In genomic region chr11:93963072-93963471, GRCh38 we compare ENCODE assay signal across 27 cellular contexts.
"Had no signal": no experiment of that assay in that cellular context is flagged by ENCODE, and none has a peak within 500 bp of the region (broad histone marks: within the 10 kb centered on the region; RNA-seq: fewer than 3 reads in every experiment).

No MANE protein-coding gene starts in this region.

- H3K36me3 ChIP-seq: neural progenitor cell, pancreas, right lobe of liver, sigmoid colon, suprapubic skin, tibial nerve, upper lobe of left lung, vagina had no signal

- H3K9me3 ChIP-seq: pancreas, psoas muscle, right lobe of liver, sigmoid colon, suprapubic skin, testis, tibial nerve, upper lobe of left lung, vagina had no signal

- H3K9me3 Mint-ChIP-seq: nephron; neural progenitor cell; stimulated activated memory B cell treated with anti-CD40 and anti-IgM and Interleukin-4, amounts not matched to agents 10 μg/mL and 1 μg/mL and 100 μg/mL, for 72 hours; stimulated activated naive CD8-positive, alpha-beta T cell treated with anti-CD3 and anti-CD28 coated beads, Interleukin-15, amount 100 ng/mL, for 72 hours had no signal

- H3K27me3 ChIP-seq: neural progenitor cell, pancreas, right lobe of liver, sigmoid colon, suprapubic skin, testis, tibial nerve, upper lobe of left lung, vagina had no signal

- H3K27ac ChIP-seq: neural progenitor cell, pancreas, psoas muscle, right lobe of liver, sigmoid colon, suprapubic skin, testis, tibial nerve, upper lobe of left lung, vagina had no signal

- H3K4me1 ChIP-seq: neural progenitor cell, pancreas, psoas muscle, right lobe of liver, sigmoid colon, suprapubic skin, testis, tibial nerve, vagina had no signal

- ATAC-seq: naive thymus-derived CD4-positive, alpha-beta T cell; natural killer cell; pancreas; psoas muscle; right cardiac atrium; right lobe of liver; stimulated activated naive CD8-positive, alpha-beta T cell treated with anti-CD3 and anti-CD28 coated beads, Interleukin-15, amount 100 ng/mL, for 72 hours; stimulated activated naive CD8-positive, alpha-beta T cell treated with anti-CD3 and anti-CD28 coated beads, Interleukin-15, Interleukin-2, amounts not matched to agents 100 U/mL and 50 U/mL, for 24 hours had no signal

- H3K4me3 ChIP-seq: neural progenitor cell, pancreas, psoas muscle, right lobe of liver, sigmoid colon, suprapubic skin, testis, tibial nerve, upper lobe of left lung, vagina had no signal

- H3K36me3 Mint-ChIP-seq: naive thymus-derived CD4-positive, alpha-beta T cell; natural killer cell; neural progenitor cell; stimulated activated memory B cell treated with anti-CD40 and anti-IgM and Interleukin-4, amounts not matched to agents 10 μg/mL and 1 μg/mL and 100 μg/mL, for 72 hours had no signal

- H3K27ac Mint-ChIP-seq: naive thymus-derived CD4-positive, alpha-beta T cell; natural killer cell; nephron; neural progenitor cell; progenitor cell of endocrine pancreas; stimulated activated memory B cell treated with anti-CD40 and anti-IgM and Interleukin-4, amounts not matched to agents 10 μg/mL and 1 μg/mL and 100 μg/mL, for 72 hours; stimulated activated naive CD8-positive, alpha-beta T cell treated with anti-CD3 and anti-CD28 coated beads, Interleukin-15, amount 100 ng/mL, for 72 hours had no signal

- DNase-seq: naive thymus-derived CD4-positive, alpha-beta T cell; natural killer cell; occipital lobe; pancreas; psoas muscle; right cardiac atrium; right lobe of liver; sigmoid colon; small intestine; stimulated activated CD4-positive, alpha-beta T cell treated with anti-CD3 and anti-CD28 coated beads, Interleukin-15, amount 100 ng/mL, for 24 hours; stimulated activated CD4-positive, alpha-beta T cell treated with anti-CD3 and anti-CD28 coated beads, Interleukin-2, amount 100 ng/mL, for 24 hours; stimulated activated CD4-positive, alpha-beta T cell treated with anti-CD3 and anti-CD28 coated beads, Interleukin-2, amount 100 ng/mL, for 48 hours; stimulated activated CD4-positive, alpha-beta T cell treated with anti-CD3 and anti-CD28 coated beads, Interleukin-4, amount 100 ng/mL, for 24 hours; stimulated activated naive CD4-positive, alpha-beta T cell; stimulated activated naive CD8-positive, alpha-beta T cell treated with anti-CD3 and anti-CD28 coated beads, Interleukin-15, amount 100 ng/mL, for 72 hours; stimulated activated naive CD8-positive, alpha-beta T cell treated with anti-CD3 and anti-CD28 coated beads, Interleukin-15, Interleukin-2, amounts not matched to agents 100 U/mL and 50 U/mL, for 24 hours; substantia nigra; testis; trophoblast cell; upper lobe of left lung had no signal

- H3K4me1 Mint-ChIP-seq: naive thymus-derived CD4-positive, alpha-beta T cell; natural killer cell; neural progenitor cell; stimulated activated memory B cell treated with anti-CD40 and anti-IgM and Interleukin-4, amounts not matched to agents 10 μg/mL and 1 μg/mL and 100 μg/mL, for 72 hours; stimulated activated naive CD8-positive, alpha-beta T cell treated with anti-CD3 and anti-CD28 coated beads, Interleukin-15, amount 100 ng/mL, for 72 hours had no signal

- H3K4me3 Mint-ChIP-seq: naive thymus-derived CD4-positive, alpha-beta T cell; natural killer cell; nephron; neural progenitor cell; stimulated activated memory B cell treated with anti-CD40 and anti-IgM and Interleukin-4, amounts not matched to agents 10 μg/mL and 1 μg/mL and 100 μg/mL, for 72 hours; stimulated activated naive CD8-positive, alpha-beta T cell treated with anti-CD3 and anti-CD28 coated beads, Interleukin-15, amount 100 ng/mL, for 72 hours had no signal
